ENCODE assay signal across 18 cellular contexts in the genomic region with DNA sequence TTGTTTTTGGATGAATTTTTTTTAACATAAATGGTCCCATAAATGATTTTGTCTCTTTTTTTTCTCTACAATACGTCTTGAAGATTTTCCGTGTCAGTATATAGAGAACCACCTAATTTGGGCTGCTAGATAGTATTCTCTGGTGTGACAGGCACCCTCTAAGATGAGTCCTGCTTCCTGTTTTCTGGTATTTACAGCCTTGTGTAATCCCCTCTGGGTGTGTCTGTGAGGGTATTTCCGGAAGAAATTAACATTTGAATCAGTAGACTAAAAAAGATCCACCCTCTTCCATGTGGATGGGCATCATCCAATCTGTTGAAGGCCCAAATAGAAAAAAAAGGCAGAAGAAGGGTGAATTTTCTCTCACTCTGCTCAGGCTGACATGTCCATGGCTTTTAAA.
DNase-seq lines count a peak whose midpoint lies in the region; ATAC-seq and TF ChIP-seq lines count a peak whose summit lies in the region.
"Had no signal": no experiment of that assay in that cellular context is flagged by ENCODE, and none has a peak within 500 bp of the region (broad histone marks: within the 10 kb centered on the region; RNA-seq: fewer than 3 reads in every experiment).

No MANE protein-coding gene starts in this region.

- TF ChIP-seq CTCF in A673 (conservative IDR thresholded peaks at IDR 0.05; ENCODE audit: low read depth, low read length) (no peak), activated B cell treated with CpG ODN at 0.5 μM for 24 hours (IDR thresholded peaks at IDR 0.05) (no peak), CD14-positive monocyte (IDR thresholded peaks at IDR 0.05) (no peak)

- H3K4me1 Mint-ChIP-seq in activated B cell treated with CpG ODN at 0.5 μM for 24 hours (peaks cover 17% of the 10 kb centered on the region), CD14-positive monocyte (peaks cover 6% of the 10 kb centered on the region)
- H3K4me1 Mint-ChIP-seq: activated CD4-positive, alpha-beta T cell treated with anti-CD3 and anti-CD28 coated beads, Interleukin-2, amount 10 ng/mL, durations not matched to agents 24 days and 14 days; CD8-positive, alpha-beta memory T cell; neural progenitor cell; stimulated activated naive CD8-positive, alpha-beta T cell treated with anti-CD3 and anti-CD28 coated beads, Interleukin-15, amount 100 ng/mL, for 72 hours had no signal

- H3K36me3 Mint-ChIP-seq in activated B cell treated with CpG ODN at 0.5 μM for 24 hours (ENCODE audit: low read depth) (no peaks in the 10 kb centered on the region), CD14-positive monocyte (no peaks in the 10 kb centered on the region)
- H3K36me3 Mint-ChIP-seq: CD8-positive, alpha-beta memory T cell; neural progenitor cell had no signal

- H3K36me3 ChIP-seq in A673 (ENCODE audit: insufficient read depth, low read length, poor library complexity, severe bottlenecking): no peaks in the 10 kb centered on the region
- H3K36me3 ChIP-seq: neural progenitor cell had no signal

- BruUV-seq in A673 (replicated peaks; lab: Mats Ljungman, UMichigan): no TSS peak

- H3K4me1 ChIP-seq in A673 (ENCODE audit: insufficient read depth, low read length, poor library complexity, severe bottlenecking): peaks cover 28% of the 10 kb centered on the region
- H3K4me1 ChIP-seq: A549, neural progenitor cell had no signal

- H3K27ac Mint-ChIP-seq in activated B cell treated with CpG ODN at 0.5 μM for 24 hours (no peak overlapping the region), CD14-positive monocyte (peak overlapping the region in 3 of 7 donors; percentile 8 to 46 (median 36))
- H3K27ac Mint-ChIP-seq: activated CD4-positive, alpha-beta T cell treated with anti-CD3 and anti-CD28 coated beads, Interleukin-2, amount 10 ng/mL, durations not matched to agents 24 days and 14 days; CD8-positive, alpha-beta memory T cell; neural progenitor cell; stimulated activated naive CD8-positive, alpha-beta T cell treated with anti-CD3 and anti-CD28 coated beads, Interleukin-15, amount 100 ng/mL, for 72 hours had no signal

- H3K4me3 ChIP-seq in A673 (ENCODE audit: low read depth, low read length, poor library complexity, severe bottlenecking): no peak overlapping the region
- H3K4me3 ChIP-seq: A549, neural progenitor cell had no signal

- no peaks in the 10 kb centered on the region for H3K27me3 ChIP-seq in A673 (replicated peaks; ENCODE audit: insufficient read depth, low read depth, low read length, poor library complexity)
- H3K27me3 ChIP-seq: neural progenitor cell had no signal

- H3K4me3 Mint-ChIP-seq in activated B cell treated with CpG ODN at 0.5 μM for 24 hours (no peak overlapping the region), CD14-positive monocyte (peak overlapping the region in 1 of 2 donors; percentile 29)
- H3K4me3 Mint-ChIP-seq: activated CD4-positive, alpha-beta T cell treated with anti-CD3 and anti-CD28 coated beads, Interleukin-2, amount 10 ng/mL, durations not matched to agents 24 days and 14 days; CD8-positive, alpha-beta memory T cell; neural progenitor cell; stimulated activated naive CD8-positive, alpha-beta T cell treated with anti-CD3 and anti-CD28 coated beads, Interleukin-15, amount 100 ng/mL, for 72 hours had no signal

- CTCF ChIA-PET in A673 (lab: Charles Lee) (no interaction called here), activated B cell treated with CpG ODN at 0.5 μM for 24 hours (lab: Charles Lee) (no interaction called here)

- peaks cover 3% of the 10 kb centered on the region for H3K9me3 Mint-ChIP-seq in activated B cell treated with CpG ODN at 0.5 μM for 24 hours
- H3K9me3 Mint-ChIP-seq in CD14-positive monocyte: peaks cover 3 to 29% (median 11%) of the 10 kb centered on the region in 7 donors
- H3K9me3 Mint-ChIP-seq: stimulated activated naive CD8-positive, alpha-beta T cell treated with anti-CD3 and anti-CD28 coated beads, Interleukin-15, amount 100 ng/mL, for 72 hours had no signal

- peaks cover 7% of the 10 kb centered on the region for H3K9me3 ChIP-seq in A673 (ENCODE audit: low read depth, low read length, poor library complexity, severe bottlenecking)

- DNase-seq in A673 (ENCODE audit: low spot score) (peak; percentile 95), NOMO-1 treated with dmso at 0.1 percent for 144 hours (lab: John Stamatoyannopoulos, UW; ENCODE audit: unreplicated experiment) (peak; percentile 88), activated B cell treated with CpG ODN at 0.5 μM for 24 hours (no peak), AG20443 (ENCODE audit: low spot score) (no peak), CD14-positive monocyte (ENCODE audit: low spot score) (no peak), NCI-H1694 (lab: John Stamatoyannopoulos, UW) (no peak), SHP77 treated with DMSO at 0.1 percent for 48 hours (lab: John Stamatoyannopoulos, UW) (no peak)
- DNase-seq: activated CD4-positive, alpha-beta T cell treated with anti-CD3 and anti-CD28 coated beads, Interleukin-2, amount 10 ng/mL, durations not matched to agents 24 days and 14 days; activated T-cell treated with anti-CD3 and anti-CD28 coated beads, Interleukin-2, amount 50 U/mL, for 48 hours; CD8-positive, alpha-beta memory T cell; HCEC 1CT; head of caudate nucleus; kidney; stimulated activated CD4-positive, alpha-beta T cell treated with anti-CD3 and anti-CD28 coated beads, Interleukin-12 subunit alpha, Interleukin-12 subunit beta, amount 100 ng/mL, for 4 hours; stimulated activated naive CD8-positive, alpha-beta T cell treated with anti-CD3 and anti-CD28 coated beads, Interleukin-15, amount 100 ng/mL, for 72 hours had no signal

- H3K27ac ChIP-seq in A673 (ENCODE audit: low read depth, low read length, poor library complexity, severe bottlenecking): peak overlapping the region; percentile 85
- H3K27ac ChIP-seq: A549, neural progenitor cell had no signal

- ATAC-seq in GM21390 (IDR thresholded peaks at IDR 0.05; ENCODE audit: unreplicated experiment) (peak; percentile 60), activated B cell treated with CpG ODN at 0.5 μM for 24 hours (ENCODE audit: low read depth) (peak; percentile 84)
- ATAC-seq: A549; stimulated activated naive CD8-positive, alpha-beta T cell treated with anti-CD3 and anti-CD28 coated beads, Interleukin-15, amount 100 ng/mL, for 72 hours had no signal

- H3K27me3 Mint-ChIP-seq in activated B cell treated with CpG ODN at 0.5 μM for 24 hours: peaks cover 10% of the 10 kb centered on the region
- peaks cover 2 to 6% (median 4%) of the 10 kb centered on the region in 3 donors for H3K27me3 Mint-ChIP-seq in CD14-positive monocyte (ENCODE audit: low read depth in 3 of 3)

- POLR2A ChIA-PET in A673 (lab: Charles Lee; ENCODE audit: low non-redundant PET): interaction anchor here (0.7 to 0.8 kb wide), 2 partner anchors 16 to 92 kb away, joined by 3 read pairs; no protein-coding TSS in a partner anchor
- POLR2A ChIA-PET in activated B cell treated with CpG ODN at 0.5 μM for 24 hours (lab: Charles Lee): no interaction called here

- intact Hi-C loops in A673 (cut with micrococcal nuclease; ENCODE audit: unreplicated experiment): no loop called here
- intact Hi-C loops in activated B cell treated with CpG ODN at 0.5 μM for 24 hours (cut with micrococcal nuclease): no loop called here
- intact Hi-C loops in CD14-positive monocyte (cut with micrococcal nuclease): no loop called here

Comparison
In these comparisons a context has a peak if more than half of its experiments do, and no peak if none do; other contexts are left out.
1. DNase-seq: peak in A673 (single experiment) and NOMO-1 treated with dmso at 0.1 percent for 144 hours (single experiment); none in activated B cell treated with CpG ODN at 0.5 μM for 24 hours (single experiment), AG20443 (single experiment), CD14-positive monocyte (single experiment), NCI-H1694 (single experiment) and SHP77 treated with DMSO at 0.1 percent for 48 hours (single experiment).